In the genomic region with DNA sequence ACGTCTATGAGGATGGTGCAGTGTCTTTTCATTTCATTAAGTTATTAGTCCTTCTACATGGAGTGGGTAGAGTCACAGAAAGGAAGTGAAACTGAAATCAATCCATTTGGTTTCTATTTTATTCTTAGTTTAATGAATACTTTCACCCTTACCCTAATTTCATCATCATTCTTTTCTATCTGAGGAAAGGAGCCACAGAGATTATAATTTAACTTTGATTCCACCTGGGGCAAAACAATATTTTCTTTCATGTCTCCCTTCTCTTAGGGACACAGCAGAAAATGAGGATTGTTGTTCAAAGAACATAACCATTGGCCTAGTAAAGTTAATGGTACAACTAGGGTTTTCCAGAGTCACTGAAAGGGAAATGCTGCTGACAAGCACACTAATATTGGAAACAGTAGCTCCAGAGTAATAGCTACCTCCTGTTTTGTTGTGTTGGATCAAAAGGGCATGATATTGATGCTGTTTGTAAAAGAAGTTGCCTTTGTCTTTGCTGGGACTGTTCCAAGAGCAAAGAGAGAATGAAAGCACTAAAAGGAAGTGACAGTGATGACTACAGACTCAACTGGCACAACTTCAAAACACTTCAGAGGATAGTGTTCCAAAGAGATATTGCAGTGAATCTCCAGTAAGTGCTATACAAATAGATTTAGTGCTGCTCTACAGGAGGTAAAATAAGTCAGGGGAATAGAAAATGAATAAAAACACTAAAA, we compare ENCODE assay signal across 8 cellular contexts.
A peak's percentile ranks its signal among the peaks of the same experiment; 100 is the strongest.
DNase-seq lines count a peak whose midpoint lies in the region; ATAC-seq lines count a peak whose summit lies in the region.

No MANE protein-coding gene starts in this region.

- peak; percentile 74 for ATAC-seq in GM19328 (IDR thresholded peaks at IDR 0.05; ENCODE audit: unreplicated experiment)
- peak; percentile 80 for ATAC-seq in HG03045 (IDR thresholded peaks at IDR 0.05; ENCODE audit: unreplicated experiment)

- H3K4me3 ChIP-seq in BLaER1 treated with 17β-estradiol and CSF1 and Interleukin-3, amounts not matched to agents 10 nM and 100 nM, result no peak overlapping the region
- H3K4me3 ChIP-seq in SK-N-MC, result 0 out of 2 replicates have a peak overlapping the region, but pooled peaks have one; percentile 2

- H3K27ac Mint-ChIP-seq in activated naive CD8-positive, alpha-beta T cell treated with anti-CD3 and anti-CD28 coated beads for 36 hours, result no peak overlapping the region

- no peak for DNase-seq in SK-N-MC (ENCODE audit: low read depth, low spot score)
- DNase-seq in GM03348 (ENCODE audit: low spot score), result no peak
- DNase-seq in H4 (ENCODE audit: low spot score), result no peak
- no peak for DNase-seq in activated naive CD8-positive, alpha-beta T cell treated with anti-CD3 and anti-CD28 coated beads for 36 hours
- DNase-seq in stimulated activated naive CD4-positive, alpha-beta T cell (lab: John Stamatoyannopoulos, UW), result no peak

- H3K27ac ChIP-seq in BLaER1 treated with 17β-estradiol and CSF1 and Interleukin-3, amounts not matched to agents 10 nM and 100 nM, result peak overlapping the region in 10 of 11 experiments; percentile 2 to 76 (median 60); a peak in 15 of 22 replicates
- peak overlapping the region; percentile 7 for H3K27ac ChIP-seq in SK-N-MC

- peak overlapping the region in 2 of 11 experiments; percentile 35 to 39; a peak in 1 of 22 replicates for H3K9ac ChIP-seq in BLaER1 treated with 17β-estradiol and CSF1 and Interleukin-3, amounts not matched to agents 10 nM and 100 nM
- no peak overlapping the region for H3K9ac ChIP-seq in SK-N-MC (ENCODE audit: insufficient read length)

- no peaks in the 10 kb centered on the region for H3K27me3 Mint-ChIP-seq in activated naive CD8-positive, alpha-beta T cell treated with anti-CD3 and anti-CD28 coated beads for 36 hours

- peaks cover 8 to 18% (median 14%) of the 10 kb centered on the region in 10 experiments for H3K4me1 ChIP-seq in BLaER1 treated with 17β-estradiol and CSF1 and Interleukin-3, amounts not matched to agents 10 nM and 100 nM

- H3K36me3 Mint-ChIP-seq in activated naive CD8-positive, alpha-beta T cell treated with anti-CD3 and anti-CD28 coated beads for 36 hours, result no peaks in the 10 kb centered on the region

- no peaks in the 10 kb centered on the region for H3K27me3 ChIP-seq in BLaER1 treated with 17β-estradiol and CSF1 and Interleukin-3, amounts not matched to agents 10 nM and 100 nM

- H4K20me1 ChIP-seq in BLaER1 treated with 17β-estradiol and CSF1 and Interleukin-3, amounts not matched to agents 10 nM and 100 nM, result no peaks in the 10 kb centered on the region

- no peaks in the 10 kb centered on the region for H3K36me3 ChIP-seq in BLaER1 treated with 17β-estradiol and CSF1 and Interleukin-3, amounts not matched to agents 10 nM and 100 nM
- no peaks in the 10 kb centered on the region for H3K36me3 ChIP-seq in SK-N-MC (ENCODE audit: insufficient read depth, low read length)

- no peaks in the 10 kb centered on the region for H3K9me3 ChIP-seq in BLaER1 treated with 17β-estradiol and CSF1 and Interleukin-3, amounts not matched to agents 10 nM and 100 nM (replicated peaks in 1 of 11)
- no peaks in the 10 kb centered on the region for H3K9me3 ChIP-seq in SK-N-MC (ENCODE audit: low read depth, low read length)

- H3K9me3 Mint-ChIP-seq in activated naive CD8-positive, alpha-beta T cell treated with anti-CD3 and anti-CD28 coated beads for 36 hours, result peaks cover 5% of the 10 kb centered on the region

- H3K4me1 Mint-ChIP-seq in activated naive CD8-positive, alpha-beta T cell treated with anti-CD3 and anti-CD28 coated beads for 36 hours, result peaks cover 7% of the 10 kb centered on the region

- H3K4me2 ChIP-seq in BLaER1 treated with 17β-estradiol and CSF1 and Interleukin-3, amounts not matched to agents 10 nM and 100 nM, result peak overlapping the region; percentile 17 to 82 (median 72)

- H3K4me3 Mint-ChIP-seq in activated naive CD8-positive, alpha-beta T cell treated with anti-CD3 and anti-CD28 coated beads for 36 hours, result no peak overlapping the region
